1 cellular context compared by ENCODE assay signal in the genomic region with DNA sequence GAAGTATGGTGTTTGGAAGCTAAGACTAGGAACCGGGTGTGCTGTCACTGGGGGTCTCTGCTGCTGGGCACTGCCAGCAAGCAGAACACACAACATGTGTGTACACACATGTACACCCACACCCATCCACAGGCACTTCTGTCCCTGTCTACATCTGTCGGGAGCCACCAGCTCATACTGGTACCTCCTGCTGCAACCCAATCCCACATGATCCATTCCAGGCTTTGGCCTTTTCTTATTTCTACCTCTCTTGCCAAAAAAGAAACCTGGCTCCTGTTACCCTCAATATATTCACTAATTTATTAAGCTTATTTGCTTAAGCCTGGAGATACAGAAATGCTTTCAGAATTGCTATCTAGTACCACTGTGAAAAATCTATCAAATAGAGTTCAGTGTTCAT.
TF ChIP-seq lines count a peak whose summit lies in the region.

No MANE protein-coding gene starts in this region.

TF ChIP-seq in WTC11, 78 proteins besides CTCF, POLR2A, EP300 and RAD21 (continued from another document):
- TF ChIP-seq, protein P1, sequence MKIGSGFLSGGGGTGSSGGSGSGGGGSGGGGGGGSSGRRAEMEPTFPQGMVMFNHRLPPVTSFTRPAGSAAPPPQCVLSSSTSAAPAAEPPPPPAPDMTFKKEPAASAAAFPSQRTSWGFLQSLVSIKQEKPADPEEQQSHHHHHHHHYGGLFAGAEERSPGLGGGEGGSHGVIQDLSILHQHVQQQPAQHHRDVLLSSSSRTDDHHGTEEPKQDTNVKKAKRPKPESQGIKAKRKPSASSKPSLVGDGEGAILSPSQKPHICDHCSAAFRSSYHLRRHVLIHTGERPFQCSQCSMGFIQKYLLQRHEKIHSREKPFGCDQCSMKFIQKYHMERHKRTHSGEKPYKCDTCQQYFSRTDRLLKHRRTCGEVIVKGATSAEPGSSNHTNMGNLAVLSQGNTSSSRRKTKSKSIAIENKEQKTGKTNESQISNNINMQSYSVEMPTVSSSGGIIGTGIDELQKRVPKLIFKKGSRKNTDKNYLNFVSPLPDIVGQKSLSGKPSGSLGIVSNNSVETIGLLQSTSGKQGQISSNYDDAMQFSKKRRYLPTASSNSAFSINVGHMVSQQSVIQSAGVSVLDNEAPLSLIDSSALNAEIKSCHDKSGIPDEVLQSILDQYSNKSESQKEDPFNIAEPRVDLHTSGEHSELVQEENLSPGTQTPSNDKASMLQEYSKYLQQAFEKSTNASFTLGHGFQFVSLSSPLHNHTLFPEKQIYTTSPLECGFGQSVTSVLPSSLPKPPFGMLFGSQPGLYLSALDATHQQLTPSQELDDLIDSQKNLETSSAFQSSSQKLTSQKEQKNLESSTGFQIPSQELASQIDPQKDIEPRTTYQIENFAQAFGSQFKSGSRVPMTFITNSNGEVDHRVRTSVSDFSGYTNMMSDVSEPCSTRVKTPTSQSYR (CRISPR knock-in tag; IDR thresholded peaks at IDR 0.05) = no peak
